8 cellular contexts compared by ENCODE assay signal in the genomic region with DNA sequence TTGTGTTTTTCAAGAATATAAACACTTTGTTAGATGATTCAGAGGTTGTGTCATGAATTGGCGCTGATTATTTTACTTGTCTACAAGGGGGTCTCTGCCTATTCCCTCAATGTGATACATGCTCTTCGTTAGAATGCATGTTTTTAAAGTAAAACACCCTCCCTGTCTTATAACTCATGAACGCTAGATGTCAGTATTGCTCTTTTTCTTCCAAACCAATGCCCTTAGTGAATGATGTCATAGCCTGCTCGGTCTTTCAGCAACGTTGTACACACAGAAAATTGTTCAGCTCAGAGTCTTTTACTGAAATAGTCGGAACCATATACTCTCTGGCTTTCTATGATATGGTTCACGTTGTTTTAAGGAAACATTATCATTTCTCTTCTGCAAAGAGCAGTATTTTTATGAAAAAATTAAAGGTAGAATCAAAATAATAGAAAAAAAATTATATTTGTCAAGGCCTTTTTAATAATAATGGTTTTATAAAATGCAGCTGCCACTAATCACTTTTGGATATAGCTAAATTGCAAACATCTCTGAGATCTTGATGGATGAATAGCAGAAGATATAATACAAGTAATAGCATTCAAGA.
DNase-seq lines count a peak whose midpoint lies in the region; TF ChIP-seq lines count a peak whose summit lies in the region.

No MANE protein-coding gene starts in this region.

- H3K4me3 Mint-ChIP-seq in HFFc6, result no peak overlapping the region
- H3K4me3 Mint-ChIP-seq in mesothelial cell of epicardium, result no peak overlapping the region

- H3K27ac Mint-ChIP-seq in HFFc6 (no peak overlapping the region), mesothelial cell of epicardium (no peak overlapping the region)

- H2AFZ ChIP-seq in Loucy (ENCODE audit: low read length), result 0 out of 2 replicates have a peak overlapping the region, but pooled peaks have one; percentile 48

- no peak overlapping the region for H3K4me3 ChIP-seq in Loucy (ENCODE audit: low read length, poor library complexity, severe bottlenecking)
- peak overlapping the region; percentile 42 for H3K4me3 ChIP-seq in endocrine pancreas (ENCODE audit: control insufficient read depth, insufficient read depth, low read length)

- no peaks in the 10 kb centered on the region for H4K20me1 ChIP-seq in Loucy (ENCODE audit: insufficient read depth, low read length, poor library complexity, severe bottlenecking)

- H3K9me3 Mint-ChIP-seq in HFFc6 (no peaks in the 10 kb centered on the region), mesothelial cell of epicardium (peaks cover 3% of the 10 kb centered on the region)

- no peak overlapping the region for H3K9ac ChIP-seq in Loucy (ENCODE audit: low read depth, low read length, poor library complexity, severe bottlenecking)
- no peak overlapping the region for H3K9ac ChIP-seq in endocrine pancreas (ENCODE audit: control insufficient read depth, insufficient read depth, low read length)

- H3K9me2 ChIP-seq in Loucy (replicated peaks; ENCODE audit: low read depth, low read length), result no peaks in the 10 kb centered on the region

- no peaks in the 10 kb centered on the region for H3K79me2 ChIP-seq in Loucy (ENCODE audit: insufficient read depth, low read length)

- H3K9me3 ChIP-seq in Loucy (ENCODE audit: insufficient read depth, low read depth, low read length) (no peaks in the 10 kb centered on the region), endocrine pancreas (ENCODE audit: control insufficient read depth, low read length) (no peaks in the 10 kb centered on the region)

- H3K4me1 Mint-ChIP-seq in HFFc6 (ENCODE audit: low read depth), result peaks cover 35% of the 10 kb centered on the region; the same call in 1 of the 2 replicates
- peaks cover 2% of the 10 kb centered on the region for H3K4me1 Mint-ChIP-seq in mesothelial cell of epicardium

- DNase-seq in AG08395 (ENCODE audit: low spot score) (peak; percentile 48), HFFc6 (peak; percentile 78), RKO (ENCODE audit: low spot score) (peak; percentile 82), mesothelial cell of epicardium (ENCODE audit: low spot score in 2 of 2, unreplicated experiment in 2 of 2) (no peak)
- no peak for DNase-seq in stimulated activated CD4-positive, alpha-beta T cell treated with anti-CD3 and anti-CD28 coated beads, Interleukin-4, amount 100 ng/mL, for 24 hours

- H3K27me3 ChIP-seq in Loucy (ENCODE audit: insufficient read depth, low read length, poor library complexity, severe bottlenecking) (no peaks in the 10 kb centered on the region), endocrine pancreas (ENCODE audit: control insufficient read depth, insufficient read depth, low read length) (no peaks in the 10 kb centered on the region)

- H3K36me3 ChIP-seq in Loucy (ENCODE audit: insufficient read depth, low read length) (no peaks in the 10 kb centered on the region), endocrine pancreas (ENCODE audit: control insufficient read depth, insufficient read depth, low read length) (no peaks in the 10 kb centered on the region)

- TF ChIP-seq CTCF in GM12874 (IDR thresholded peaks at IDR 0.05; ENCODE audit: insufficient read depth, low read depth, low read length), result peak; percentile 57
- peak; percentile 92 for TF ChIP-seq CTCF in HFFc6 (IDR thresholded peaks at IDR 0.05)
- TF ChIP-seq CTCF in Loucy (conservative IDR thresholded peaks at IDR 0.05; ENCODE audit: low read length), result peak; percentile 83
- TF ChIP-seq CTCF in mesothelial cell of epicardium (IDR thresholded peaks at IDR 0.05; ENCODE audit: unreplicated experiment), result peak; percentile 79

- H3K4me1 ChIP-seq in Loucy (ENCODE audit: insufficient read depth, low read length, poor library complexity, severe bottlenecking) (no peaks in the 10 kb centered on the region), endocrine pancreas (ENCODE audit: control insufficient read depth, insufficient read depth, low read length) (no peaks in the 10 kb centered on the region)

- H3K4me2 ChIP-seq in Loucy (ENCODE audit: low read depth, low read length, poor library complexity, severe bottlenecking), result no peak overlapping the region

- H3K36me3 Mint-ChIP-seq in HFFc6 (ENCODE audit: low read depth) (no peaks in the 10 kb centered on the region), mesothelial cell of epicardium (no peaks in the 10 kb centered on the region)

- H3F3A ChIP-seq in Loucy (ENCODE audit: low read depth), result no peaks in the 10 kb centered on the region

- H3K27me3 Mint-ChIP-seq in HFFc6 (ENCODE audit: insufficient read depth) (peaks cover 3% of the 10 kb centered on the region; the same call in 1 of the 2 replicates), mesothelial cell of epicardium (ENCODE audit: low read depth) (peaks cover 7% of the 10 kb centered on the region)

Comparison
In these comparisons a context has a peak if more than half of its experiments do, and no peak if none do; other contexts are left out.
1. DNase-seq: peak in AG08395 (single experiment), HFFc6 (single experiment) and RKO (single experiment); none in mesothelial cell of epicardium (0 of 2) and stimulated activated CD4-positive, alpha-beta T cell treated with anti-CD3 and anti-CD28 coated beads, Interleukin-4, amount 100 ng/mL, for 24 hours (single experiment).
2. Peak in every context shown above with its lines, with median percentiles within 50 percentile points of each other: CTCF ChIP-seq.